In the genomic region with DNA sequence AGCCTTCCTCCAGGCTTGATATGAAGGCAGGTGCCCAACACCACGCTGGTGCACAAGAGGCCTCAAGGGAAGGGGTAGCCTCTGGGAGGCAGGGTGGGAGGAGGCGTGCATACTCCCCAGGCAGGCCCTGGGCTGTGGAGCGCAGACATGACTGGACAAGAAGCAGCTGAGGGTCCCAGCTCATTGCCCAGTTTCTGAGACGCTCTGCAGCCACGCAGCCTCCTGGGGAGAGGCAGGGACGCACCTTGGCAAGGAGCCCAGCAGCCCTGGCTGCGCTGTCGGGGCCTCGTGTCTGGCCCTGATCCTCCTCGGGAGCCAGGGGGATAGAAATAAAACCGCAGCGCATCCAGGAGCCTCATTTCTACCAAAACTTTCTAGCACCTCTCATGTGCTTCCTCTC, we compare ENCODE assay signal across 19 cellular contexts. TPM values are rescaled to one million over a fixed set of nuclear protein-coding genes. Genes with fewer than 3 reads are reported as not detected.
DNase-seq lines count a peak whose midpoint lies in the region; ATAC-seq, FAIRE-seq and TF ChIP-seq lines count a peak whose summit lies in the region.
"Had no signal": no experiment of that assay in that cellular context is flagged by ENCODE, and none has a peak within 500 bp of the region (broad histone marks: within the 10 kb centered on the region; RNA-seq: fewer than 3 reads in every experiment).

No MANE protein-coding gene starts in this region.

- peak overlapping the region; percentile 58 for H2BK5ac ChIP-seq in neuronal stem cell (ENCODE audit: low read length)

- peak; percentile 41 for DNase-seq in DMS153 treated with DMSO at 0.1 percent for 48 hours (lab: John Stamatoyannopoulos, UW; ENCODE audit: unreplicated experiment)
- no peak for DNase-seq in DMS153 (lab: John Stamatoyannopoulos, UW)
- peak; percentile 76 for DNase-seq in NCI-H1105 (lab: John Stamatoyannopoulos, UW)
- no peak for DNase-seq in K562 (ENCODE audit: extremely low read depth in 1 of 4, low spot score in 3 of 4)
- DNase-seq in neuronal stem cell (ENCODE audit: low spot score): no peak
- DNase-seq in activated effector memory CD4-positive, alpha-beta T cell treated with anti-CD3 and anti-CD28 coated beads, Interleukin-2, amount 50 U/mL, for 16 hours: no peak
- DNase-seq: 8988T; activated naive CD4-positive, alpha-beta T cell; CD4-positive, alpha-beta memory T cell; dorsolateral prefrontal cortex; NCI-H2227 treated with DMSO at 0.1 percent for 48 hours; stomach had no signal

- in situ Hi-C loops in K562 (cut with MboI): loop anchor here (25.0 kb wide), 1 partner anchor 472 kb away; a partner anchor contains a TSS

- no peak for TF ChIP-seq POLR2A in K562 (conservative IDR thresholded peaks at IDR 0.05)

- H3K4me1 ChIP-seq in K562 (replicated peaks in 1 of 2; ENCODE audit: control insufficient read depth in 2 of 2, insufficient read depth in 2 of 2, low read length in 2 of 2) (peaks cover 3 to 31% of the 10 kb centered on the region in 2 experiments; a peak in 3 of 5 replicates), neuronal stem cell (ENCODE audit: control insufficient read depth in 2 of 2, insufficient read depth in 1 of 2, low read depth in 1 of 2, low read length in 2 of 2) (peaks cover 22 to 49% of the 10 kb centered on the region in 2 donors)
- H3K4me1 ChIP-seq: pancreas had no signal

- WGBS in K562 (ENCODE audit: insufficient coverage, low coverage, missing lambda C conversion rate): 23% methylated on average over 9 of the region's 12 CpGs
- no CpG with 5 or more reads among the region's 12 CpGs for WGBS in neuronal stem cell (ENCODE audit: extremely low coverage in 2 of 2, insufficient read length in 2 of 2, insufficient replicate concordance in 1 of 2), 2 donors

- H3K9me1 ChIP-seq in K562 (ENCODE audit: control insufficient read depth, insufficient read depth, low read length): no peaks in the 10 kb centered on the region

- H3K27ac ChIP-seq in K562 (ENCODE audit: extremely low read depth, low read depth, low read length) (no peak overlapping the region), neuronal stem cell (replicated peaks; ENCODE audit: low read length) (no peak overlapping the region)
- H3K27ac ChIP-seq: dorsolateral prefrontal cortex, pancreas, stomach had no signal

- H3K4me2 ChIP-seq in K562 (ENCODE audit: insufficient read depth, low read length) (no peak overlapping the region), neuronal stem cell (ENCODE audit: insufficient read depth, low read length, poor library complexity, severe bottlenecking) (no peak overlapping the region)

- H3K79me2 ChIP-seq in K562 (ENCODE audit: control insufficient read depth, insufficient read depth, low read length): no peaks in the 10 kb centered on the region

- TF ChIP-seq RAD21 in K562 (CRISPR knock-in tag; conservative IDR thresholded peaks at IDR 0.05 in 1 of 2, IDR thresholded peaks at IDR 0.05 in 1 of 2): no peak

- no peak for FAIRE-seq in K562 (lab: Jason Lieb, UNC)
- FAIRE-seq: astrocyte, G401.6, pancreas had no signal

- CTCF ChIA-PET in K562 (lab: Yijun Ruan, JAX; ENCODE audit: low intra/inter-chr PET ratio): no interaction called here

- TF ChIP-seq CTCF in K562 (IDR thresholded peaks at IDR 0.05 in 2 of 3, conservative IDR thresholded peaks at IDR 0.05 in 1 of 3; ENCODE audit: insufficient read depth in 2 of 3, low read depth in 1 of 3, low read length in 3 of 3): no peak

- H2AK5ac ChIP-seq in neuronal stem cell (ENCODE audit: low read depth, low read length): peak overlapping the region; percentile 44

- peak overlapping the region; percentile 56 for H3K14ac ChIP-seq in neuronal stem cell (ENCODE audit: low read length)

- H2BK120ac ChIP-seq in neuronal stem cell (ENCODE audit: low read depth, low read length): no peak overlapping the region

- H3K9me3 ChIP-seq in K562 (replicated peaks; ENCODE audit: control insufficient read depth, insufficient read depth, low read depth, low read length): no peaks in the 10 kb centered on the region
- no peaks in the 10 kb centered on the region for H3K9me3 ChIP-seq in neuronal stem cell (replicated peaks in 1 of 2; ENCODE audit: control insufficient read depth in 2 of 2, insufficient read depth in 1 of 2, low read depth in 1 of 2, low read length in 2 of 2)
- H3K9me3 ChIP-seq: pancreas, stomach had no signal

- peaks cover 0 to 25% of the 10 kb centered on the region in 2 experiments; a peak in 2 of 5 replicates for H3K27me3 ChIP-seq in K562 (ENCODE audit: control insufficient read depth in 2 of 2, insufficient read depth in 2 of 2, low read length in 2 of 2)
- H3K27me3 ChIP-seq in neuronal stem cell (ENCODE audit: control insufficient read depth in 3 of 3, insufficient read depth in 3 of 3, low read depth in 1 of 3, low read length in 3 of 3): peaks cover 0 to 53% (median 18%) of the 10 kb centered on the region in 3 experiments
- H3K27me3 ChIP-seq: dorsolateral prefrontal cortex, pancreas had no signal

- H2BK12ac ChIP-seq in neuronal stem cell (ENCODE audit: low read length): no peak overlapping the region

- H3K4me3 ChIP-seq in K562 (no peak overlapping the region), neuronal stem cell (ENCODE audit: low read length in 2 of 2) (no peak overlapping the region)
- H3K4me3 ChIP-seq: dorsolateral prefrontal cortex, pancreas, stomach had no signal

- H4K8ac ChIP-seq in neuronal stem cell (ENCODE audit: low read depth, low read length): no peak overlapping the region

- BruUV-seq in K562 (replicated peaks; lab: Mats Ljungman, UMichigan): no TSS peak

- H2BK15ac ChIP-seq in neuronal stem cell (ENCODE audit: low read length): peak overlapping the region; percentile 8

- H4K20me1 ChIP-seq in K562 (replicated peaks; ENCODE audit: control insufficient read depth, insufficient read depth, low read length): no peaks in the 10 kb centered on the region

- ATAC-seq in K562: no peak
- no peak for ATAC-seq in HG03039 (IDR thresholded peaks at IDR 0.05; ENCODE audit: unreplicated experiment)
- no peak for ATAC-seq in GM18517 (IDR thresholded peaks at IDR 0.05; ENCODE audit: unreplicated experiment)
- ATAC-seq: pancreas, WTC11 had no signal

- no peak overlapping the region for H3K4ac ChIP-seq in neuronal stem cell (ENCODE audit: low read length)

- intact Hi-C loops in K562 (cut with micrococcal nuclease): loop anchor here (10.0 kb wide), 1 partner anchor 59 kb away; no protein-coding TSS in a partner anchor

- H3K79me1 ChIP-seq in neuronal stem cell (ENCODE audit: low read depth, low read length): no peaks in the 10 kb centered on the region

- no peak for TF ChIP-seq EP300 in K562 (IDR thresholded peaks at IDR 0.05; ENCODE audit: low read length)

- no peak overlapping the region for H3K9ac ChIP-seq in K562 (ENCODE audit: insufficient read depth in 1 of 2, low read depth in 2 of 2, low read length in 2 of 2)
- no peak overlapping the region for H3K9ac ChIP-seq in neuronal stem cell (ENCODE audit: low read depth, low read length, poor library complexity)

- H4K91ac ChIP-seq in neuronal stem cell (ENCODE audit: low read depth, low read length, poor library complexity): no peak overlapping the region

- POLR2A ChIA-PET in K562 (lab: Yijun Ruan, JAX): interaction anchor here (0.6 to 1.1 kb wide), 3 partner anchors 12 to 532 kb away, joined by 3 read pairs; a partner anchor contains a TSS

- H3K18ac ChIP-seq in neuronal stem cell (ENCODE audit: low read length): peak overlapping the region; percentile 73

- peak overlapping the region; percentile 62 for H3K23ac ChIP-seq in neuronal stem cell (ENCODE audit: low read depth, low read length, poor library complexity)

- H2AFZ ChIP-seq in K562 (ENCODE audit: low read depth, low read length) (no peak overlapping the region), neuronal stem cell (ENCODE audit: low read length) (peak overlapping the region; percentile 29)

- no peaks in the 10 kb centered on the region for H3K36me3 ChIP-seq in K562 (ENCODE audit: control insufficient read depth, insufficient read depth, low read length)
- no peaks in the 10 kb centered on the region for H3K36me3 ChIP-seq in neuronal stem cell (replicated peaks in 1 of 2; ENCODE audit: control insufficient read depth in 2 of 2, insufficient read depth in 2 of 2, low read length in 2 of 2)
- H3K36me3 ChIP-seq: pancreas, stomach had no signal

TF ChIP-seq in K562, 482 proteins besides CTCF, POLR2A, EP300 and RAD21:
- TF ChIP-seq NFIC (IDR thresholded peaks at IDR 0.05) (peak; percentile 25; the same call in 1 of the 2 replicates), RBBP5 (IDR thresholded peaks at IDR 0.05; ENCODE audit: borderline replicate concordance, insufficient read depth, low read length, poor library complexity, severe bottlenecking) (no peak)

RNA-seq across cellular contexts. Expression of a gene that starts 2.1 kb away (rescaled TPM):
- total RNA-seq in K562 (2011; cell fraction: chromatin; rRNA removed; ENCODE audit: low replicate concordance): not detected in 2 replicates
- not detected in 2 replicates for total RNA-seq in K562 (2011; cell fraction: nucleolus; rRNA removed)
- not detected in 2 replicates for total RNA-seq in K562 (2011; cell fraction: nucleoplasm; rRNA removed)
- 0.08 TPM in 1 of 2 replicates, not detected in the other for total RNA-seq in K562 (2014; rRNA removed)
- not detected in 2 replicates for total RNA-seq in K562 (2014; rRNA removed; fragmentation: Illumina TruSeq; extraction: Trizol)
- 0.04 TPM in 2 replicates for total RNA-seq in K562 (2015; rRNA removed; fragmentation: Illumina TruSeq; extraction: Trizol)
- total RNA-seq in K562 (2021): 0.02 and 0.18 TPM in 2 replicates
- polyA plus RNA-seq in K562 (2011; rRNA removed): 0.01 TPM in 1 of 2 replicates, not detected in the other
- polyA plus RNA-seq in K562 (2011; cell fraction: cytosol; rRNA removed): 0.03 TPM in 1 of 2 replicates, not detected in the other
- polyA plus RNA-seq in K562 (2011; cell fraction: nucleus; rRNA removed): 0.03 TPM in 1 of 2 replicates, not detected in the other
- 0.08 and 0.21 TPM in 2 replicates for polyA plus RNA-seq in K562 (2012)
- polyA plus RNA-seq in K562 (2014; fragmentation: Illumina TruSeq; extraction: Trizol): 0.03 and 0.04 TPM in 2 replicates
- not detected for polyA plus RNA-seq in K562 (2014; fragmentation: Nextera tagmentation; extraction: Ambion mirVana)
- polyA plus RNA-seq in K562 (2014; rRNA removed): not detected in 2 replicates
- polyA minus RNA-seq in K562 (2011; rRNA and poly(A)+ RNA removed): not detected in 2 replicates
- not detected in 2 replicates for polyA minus RNA-seq in K562 (2011; cell fraction: cytosol; rRNA and poly(A)+ RNA removed)
- polyA minus RNA-seq in K562 (2011; cell fraction: nucleus; rRNA and poly(A)+ RNA removed): not detected in 2 replicates
- 0.13 TPM for polyA plus RNA-seq in neuronal stem cell (2013, experiment 1 of 2)
- polyA plus RNA-seq in neuronal stem cell (2013, experiment 2 of 2): 0.14 TPM
- polyA plus RNA-seq: fibroblast of lung had no signal

Comparison
In these comparisons a context has a peak if more than half of its experiments do, and no peak if none do; other contexts are left out.
1. DNase-seq: peak in DMS153 treated with DMSO at 0.1 percent for 48 hours (single experiment) and NCI-H1105 (single experiment); none in DMS153 (single experiment), K562 (0 of 4), neuronal stem cell (single experiment) and activated effector memory CD4-positive, alpha-beta T cell treated with anti-CD3 and anti-CD28 coated beads, Interleukin-2, amount 50 U/mL, for 16 hours (single experiment).